ENCODE assay signal across 8 cellular contexts in genomic region chr19:4575978-4576933, GRCh38. TPM values are rescaled to one million over a fixed set of nuclear protein-coding genes. Genes with fewer than 3 reads are reported as not detected.
A peak's percentile ranks its signal among the peaks of the same experiment; 100 is the strongest.
DNase-seq lines count a peak whose midpoint lies in the region; ATAC-seq, FAIRE-seq and TF ChIP-seq lines count a peak whose summit lies in the region.

No MANE protein-coding gene starts in this region.

- peak; percentile 41 for DNase-seq in NCI-H226
- peak; percentile 83 to 86 for DNase-seq in activated T-cell treated with anti-CD3 and anti-CD28 coated beads, Interleukin-2, amount 50 U/mL, for 48 hours
- DNase-seq in fibroblast of villous mesenchyme (ENCODE audit: low read depth) = peak; percentile 54
- DNase-seq in pancreas = peak in 5 of 6 donors; percentile 37 to 87 (median 69)
- DNase-seq in tibial nerve (ENCODE audit: low spot score in 2 of 2) = peak; percentile 56 to 78

- no peak for TF ChIP-seq POLR2A in tibial nerve (IDR thresholded peaks at IDR 0.05)

- H3K4me1 ChIP-seq in pancreas (no peaks in the 10 kb centered on the region), tibial nerve (peaks cover 0 to 32% (median 9%) of the 10 kb centered on the region in 4 donors)

- H3K9me3 ChIP-seq in pancreas = no peaks in the 10 kb centered on the region
- no peaks in the 10 kb centered on the region for H3K9me3 ChIP-seq in tibial nerve

- no peaks in the 10 kb centered on the region for H3K36me3 ChIP-seq in pancreas
- no peaks in the 10 kb centered on the region for H3K36me3 ChIP-seq in tibial nerve

- peak; percentile 75 for TF ChIP-seq CTCF in GM12875 (IDR thresholded peaks at IDR 0.05; ENCODE audit: borderline replicate concordance, insufficient read depth, low read depth, low read length)
- peak; percentile 72 for TF ChIP-seq CTCF in fibroblast of villous mesenchyme (IDR thresholded peaks at IDR 0.05; ENCODE audit: insufficient read depth, low read depth, low read length)
- TF ChIP-seq CTCF in pancreas (IDR thresholded peaks at IDR 0.05) = peak; percentile 31 to 51 (median 39)
- peak; percentile 54 to 79 (median 62) for TF ChIP-seq CTCF in tibial nerve (IDR thresholded peaks at IDR 0.05)

- no peak for TF ChIP-seq EP300 in tibial nerve (IDR thresholded peaks at IDR 0.05)

- FAIRE-seq in pancreas (lab: Jason Lieb, UNC) = no peak

- ATAC-seq in pancreas (peak; percentile 46 to 79 (median 71)), HG02763 (IDR thresholded peaks at IDR 0.05; ENCODE audit: unreplicated experiment) (no peak), HG03378 (IDR thresholded peaks at IDR 0.05; ENCODE audit: unreplicated experiment) (no peak)

- H3K27me3 ChIP-seq in pancreas = peaks cover 0 to 10% (median 0%) of the 10 kb centered on the region in 4 donors
- peaks cover 0 to 59% of the 10 kb centered on the region in 2 donors for H3K27me3 ChIP-seq in tibial nerve

- intact Hi-C loops in pancreas (cut with DNase I) = loop anchor here in 2 of 3 donors (5.0 kb wide), 1 partner anchor 56 kb away; no protein-coding TSS in a partner anchor

- H3K27ac ChIP-seq in pancreas = peak overlapping the region in 1 of 4 donors; percentile 46
- H3K27ac ChIP-seq in tibial nerve = peak overlapping the region in 2 of 4 donors; percentile 14 to 73

- 50% methylated on average over 17 of the region's 17 CpGs for WGBS in pancreas, 2 donors
- WGBS in tibial nerve, 2 donors = 54 to 57% methylated on average over 17 of the region's 17 CpGs

- H3K4me3 ChIP-seq in GM12875 (ENCODE audit: low read depth, low read length) = no peak overlapping the region
- no peak overlapping the region for H3K4me3 ChIP-seq in fibroblast of villous mesenchyme (ENCODE audit: low read depth, low read length)
- H3K4me3 ChIP-seq in pancreas = no peak overlapping the region
- H3K4me3 ChIP-seq in tibial nerve = no peak overlapping the region

RNA-seq across cellular contexts. Expression of gene SEMA6B, which starts 16.8 kb away (rescaled TPM):
- total RNA-seq in fibroblast of villous mesenchyme (under 0.01 TPM in 2 replicates), pancreas (1 to 10 TPM; 2.2 to 4.7 (median 2.5) TPM), tibial nerve (10 to 100 TPM in 2 of 4 donors, 1 to 10 TPM in 2; 1.5 to 18.6 (median 7.4) TPM)
- polyA plus RNA-seq in pancreas = 1 to 10 TPM; 4.4 TPM

RNA-seq across cellular contexts. Expression of gene LRG1, which starts 36.4 kb away (rescaled TPM):
- total RNA-seq in fibroblast of villous mesenchyme (not detected in 2 replicates), pancreas (10 to 100 TPM in 5 of 6 donors, 1 to 10 TPM in 1; 7.9 to 53.6 (median 14.8) TPM), tibial nerve (1 to 10 TPM in 3 of 4 donors, under 1 TPM in 1; 0.66 to 2.5 (median 1.4) TPM)
- polyA plus RNA-seq in pancreas = 10 to 100 TPM; 22.1 to 36.4 TPM

RNA-seq across cellular contexts. Expression of gene PLIN5, which starts 41.2 kb away (rescaled TPM):
- not detected in 2 replicates for total RNA-seq in fibroblast of villous mesenchyme
- 10 to 100 TPM; 30.6 to 80.2 (median 41.3) TPM for total RNA-seq in pancreas
- polyA plus RNA-seq in pancreas = 100 to 1,000 TPM; 193 to 533 TPM
- total RNA-seq in tibial nerve = 10 to 100 TPM; 12.0 to 26.7 (median 19.1) TPM

RNA-seq across cellular contexts. Expression of gene PLIN4, which starts 58.0 kb away (rescaled TPM):
- total RNA-seq in fibroblast of villous mesenchyme = 0.32 and 0.43 TPM in 2 replicates
- total RNA-seq in pancreas = 10 to 100 TPM in 3 of 6 donors, 1 to 10 TPM in 3; 2.2 to 17.8 (median 9.2) TPM
- 100 to 1,000 TPM in 1 of 2 donors, 10 to 100 TPM in 1; 23.6 to 138 TPM for polyA plus RNA-seq in pancreas
- 100 to 1,000 TPM in 3 of 4 donors, 10 to 100 TPM in 1; 65.1 to 689 (median 138) TPM for total RNA-seq in tibial nerve

Comparison
In these comparisons a context has a peak if more than half of its experiments do, and no peak if none do; other contexts are left out.
1. ATAC-seq: peak in pancreas (4 of 4); none in HG02763 (single experiment) and HG03378 (single experiment).
2. RNA of gene PLIN5, which starts 41.2 kb away (total RNA-seq): 30.6 to 80.2 TPM in pancreas and 12.0 to 26.7 TPM in tibial nerve; not detected in fibroblast of villous mesenchyme; every median in the first group is over 10 times any median in the second.
3. Peak in every context shown above with its lines, with median percentiles within 50 percentile points of each other: CTCF ChIP-seq and DNase-seq.